Comparison of ENCODE assay signal across 8 cellular contexts in the genomic region with DNA sequence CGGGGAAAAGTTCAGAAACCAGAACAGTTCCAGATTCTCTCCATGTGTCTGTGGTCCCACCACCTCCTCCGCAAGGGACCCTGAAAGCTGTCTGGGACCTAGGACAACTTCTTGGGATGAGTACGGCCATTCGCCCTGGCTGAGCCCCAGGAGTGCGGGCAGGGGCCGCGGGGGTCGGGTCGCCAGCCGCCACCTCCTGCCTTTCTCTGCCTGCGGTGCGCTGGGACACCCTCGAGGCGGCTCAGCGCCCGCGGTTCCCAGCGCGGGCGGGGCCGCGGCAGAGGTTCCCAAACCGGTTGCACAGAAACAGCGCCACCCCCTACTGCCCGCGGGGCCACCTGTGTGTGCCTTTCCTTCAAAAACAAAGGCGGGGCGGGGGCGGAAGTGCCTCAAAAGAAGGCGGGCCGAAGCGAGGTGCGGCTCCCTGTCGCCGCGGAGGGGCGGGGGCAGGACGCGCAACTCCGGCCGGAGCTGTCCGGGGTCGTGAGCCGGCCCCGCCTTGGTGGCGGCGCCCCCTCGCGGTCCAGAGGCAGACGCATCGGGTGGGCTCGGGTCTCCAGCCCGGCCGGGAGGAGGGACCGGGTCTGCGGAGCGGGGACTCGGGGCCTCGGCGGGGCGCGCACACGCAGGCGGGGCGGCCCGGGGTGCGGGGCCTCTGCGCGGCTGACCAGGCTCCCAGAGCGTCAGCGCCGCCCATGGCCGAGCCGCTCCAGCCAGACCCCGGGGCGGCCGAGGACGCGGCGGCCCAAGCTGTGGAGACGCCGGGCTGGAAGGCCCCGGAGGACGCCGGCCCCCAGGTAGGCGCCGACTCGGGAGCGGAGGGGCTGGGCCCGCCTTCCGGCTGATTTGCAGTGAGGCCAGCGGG.
DNase-seq lines count a peak whose midpoint lies in the region; ATAC-seq and TF ChIP-seq lines count a peak whose summit lies in the region.

A gene with protein sequence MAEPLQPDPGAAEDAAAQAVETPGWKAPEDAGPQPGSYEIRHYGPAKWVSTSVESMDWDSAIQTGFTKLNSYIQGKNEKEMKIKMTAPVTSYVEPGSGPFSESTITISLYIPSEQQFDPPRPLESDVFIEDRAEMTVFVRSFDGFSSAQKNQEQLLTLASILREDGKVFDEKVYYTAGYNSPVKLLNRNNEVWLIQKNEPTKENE (plus strand): TSS at position 423 of the 865 bp plus-strand sequence. CDS start 273 bp downstream, at position 696.

- peak within 1 kb of the TSS; percentile 79 for H3K4me3 ChIP-seq in AG10803 (ENCODE audit: low read length)
- H3K4me3 ChIP-seq in choroid plexus epithelial cell (ENCODE audit: low read depth, low read length), result peak within 1 kb of the TSS; percentile 77

- peak; percentile 20 for TF ChIP-seq CTCF in AG10803 (conservative IDR thresholded peaks at IDR 0.05; ENCODE audit: low read length)
- TF ChIP-seq CTCF in choroid plexus epithelial cell (conservative IDR thresholded peaks at IDR 0.05; ENCODE audit: low read depth, low read length), result peak; percentile 34

- ATAC-seq in HG03432 (IDR thresholded peaks at IDR 0.05; ENCODE audit: unreplicated experiment), result peak; percentile 96

- peak; percentile 73 for DNase-seq in AG10803 (ENCODE audit: low read depth)
- peak; percentile 93 for DNase-seq in NCI-H510A (lab: John Stamatoyannopoulos, UW)
- peak; percentile 72 to 94 for DNase-seq in activated CD4-positive, alpha-beta T cell treated with anti-CD3 and anti-CD28 coated beads for 24 hours (ENCODE audit: low read depth in 2 of 2)
- DNase-seq in choroid plexus epithelial cell (ENCODE audit: low read depth), result peak; percentile 70
- DNase-seq in kidney glomerular epithelial cell (lab: John Stamatoyannopoulos, UW), result peak; percentile 78
- peak; percentile 79 to 84 for DNase-seq in stimulated activated CD4-positive, alpha-beta T cell treated with anti-CD3 and anti-CD28 coated beads, Interleukin-1b, Interleukin-23, amount 100 ng/mL, for 1 hour (ENCODE audit: low read depth in 2 of 2)

- TF ChIP-seq POLR2A in GM19099 (IDR thresholded peaks at IDR 0.05; ENCODE audit: extremely low read depth, insufficient read length, low read depth), result peak; percentile 38

Comparison
In these comparisons a context has a peak if more than half of its experiments do, and no peak if none do; other contexts are left out.
1. Peak in every context shown above with its lines: DNase-seq, ATAC-seq and H3K4me3 ChIP-seq.